10 cellular contexts compared by ENCODE assay signal in genomic region chr2:95012881-95013550, GRCh38. TPM values are rescaled to one million over a fixed set of nuclear protein-coding genes. Genes with fewer than 3 reads are reported as not detected.
A peak's percentile ranks its signal among the peaks of the same experiment; 100 is the strongest.
DNase-seq lines count a peak whose midpoint lies in the region; ATAC-seq, FAIRE-seq and TF ChIP-seq lines count a peak whose summit lies in the region.
"Had no signal": no experiment of that assay in that cellular context is flagged by ENCODE, and none has a peak within 500 bp of the region (broad histone marks: within the 10 kb centered on the region; RNA-seq: fewer than 3 reads in every experiment).

No MANE protein-coding gene starts in this region.

- H3K36me3 ChIP-seq in GM06990 (ENCODE audit: control insufficient read depth, insufficient read depth, low read length) (no peaks in the 10 kb centered on the region), bronchial epithelial cell (ENCODE audit: control insufficient read depth, insufficient read depth, low read length) (no peaks in the 10 kb centered on the region)

- H3K4me3 ChIP-seq in GM06990 (replicated peaks; ENCODE audit: low read depth, low read length) (no peak overlapping the region), bronchial epithelial cell (ENCODE audit: low read depth, low read length) (no peak overlapping the region)

- H3K27ac Mint-ChIP-seq in glutamatergic neuron (ENCODE audit: unreplicated experiment), result no peak overlapping the region

- H3K27me3 Mint-ChIP-seq in glutamatergic neuron (ENCODE audit: unreplicated experiment), result peaks cover 11% of the 10 kb centered on the region

- H3K4me3 Mint-ChIP-seq in glutamatergic neuron (ENCODE audit: unreplicated experiment), result no peak overlapping the region

- H3K9me3 Mint-ChIP-seq in glutamatergic neuron (ENCODE audit: unreplicated experiment), result no peaks in the 10 kb centered on the region

- H3K27me3 ChIP-seq in GM06990 (replicated peaks; ENCODE audit: control insufficient read depth, insufficient read depth, low read length) (no peaks in the 10 kb centered on the region), bronchial epithelial cell (ENCODE audit: control insufficient read depth, insufficient read depth, low read length) (no peaks in the 10 kb centered on the region)

- no peak for FAIRE-seq in bronchial epithelial cell (lab: Jason Lieb, UNC)
- FAIRE-seq: G401.6 had no signal

- peaks cover 4% of the 10 kb centered on the region for H3K36me3 Mint-ChIP-seq in glutamatergic neuron (ENCODE audit: unreplicated experiment)

- intact Hi-C loops in left colon (cut with DNase I, micrococcal nuclease), result no loop called here

- peaks cover 4% of the 10 kb centered on the region for H3K4me1 Mint-ChIP-seq in glutamatergic neuron (ENCODE audit: low read depth, unreplicated experiment)

- TF ChIP-seq CTCF in GM06990 (IDR thresholded peaks at IDR 0.05; ENCODE audit: insufficient read depth, low read length, poor library complexity, severe bottlenecking) (no peak), bronchial epithelial cell (IDR thresholded peaks at IDR 0.05; ENCODE audit: insufficient read depth, low read length, severe bottlenecking) (no peak), glutamatergic neuron (IDR thresholded peaks at IDR 0.05; ENCODE audit: partially characterized antibody, unreplicated experiment) (no peak)

- DNase-seq in GM06990 (ENCODE audit: extremely low read depth, insufficient read length) (peak; percentile 34), bronchial epithelial cell (ENCODE audit: low read depth) (peak; percentile 10), left colon (no peak), glutamatergic neuron (no peak), NCI-H748 (lab: John Stamatoyannopoulos, UW; ENCODE audit: unreplicated experiment) (no peak), KG1 (lab: John Stamatoyannopoulos, UW) (no peak)
- DNase-seq: IMR-90 had no signal

- ATAC-seq in GM19397 (IDR thresholded peaks at IDR 0.05; ENCODE audit: unreplicated experiment), result peak; percentile 64
- ATAC-seq in HG03064 (IDR thresholded peaks at IDR 0.05; ENCODE audit: low read depth, unreplicated experiment), result peak; percentile 66
- ATAC-seq in left colon, result no peak

RNA-seq across cellular contexts. Expression of gene MAL, which starts 12.5 kb away (rescaled TPM):
- total RNA-seq in bronchial epithelial cell (1.1 and 11.0 TPM in 2 replicates), left colon (1 to 10 TPM; 1.6 to 4.2 TPM), glutamatergic neuron (ENCODE audit: unreplicated experiment) (9.0 TPM)
- total RNA-seq: IMR-90 had no signal

Comparison
In these comparisons a context has a peak if more than half of its experiments do, and no peak if none do; other contexts are left out.
1. DNase-seq: peak in GM06990 (single experiment) and bronchial epithelial cell (single experiment); none in left colon (0 of 2), glutamatergic neuron (single experiment), NCI-H748 (single experiment) and KG1 (single experiment).